In the genomic region with DNA sequence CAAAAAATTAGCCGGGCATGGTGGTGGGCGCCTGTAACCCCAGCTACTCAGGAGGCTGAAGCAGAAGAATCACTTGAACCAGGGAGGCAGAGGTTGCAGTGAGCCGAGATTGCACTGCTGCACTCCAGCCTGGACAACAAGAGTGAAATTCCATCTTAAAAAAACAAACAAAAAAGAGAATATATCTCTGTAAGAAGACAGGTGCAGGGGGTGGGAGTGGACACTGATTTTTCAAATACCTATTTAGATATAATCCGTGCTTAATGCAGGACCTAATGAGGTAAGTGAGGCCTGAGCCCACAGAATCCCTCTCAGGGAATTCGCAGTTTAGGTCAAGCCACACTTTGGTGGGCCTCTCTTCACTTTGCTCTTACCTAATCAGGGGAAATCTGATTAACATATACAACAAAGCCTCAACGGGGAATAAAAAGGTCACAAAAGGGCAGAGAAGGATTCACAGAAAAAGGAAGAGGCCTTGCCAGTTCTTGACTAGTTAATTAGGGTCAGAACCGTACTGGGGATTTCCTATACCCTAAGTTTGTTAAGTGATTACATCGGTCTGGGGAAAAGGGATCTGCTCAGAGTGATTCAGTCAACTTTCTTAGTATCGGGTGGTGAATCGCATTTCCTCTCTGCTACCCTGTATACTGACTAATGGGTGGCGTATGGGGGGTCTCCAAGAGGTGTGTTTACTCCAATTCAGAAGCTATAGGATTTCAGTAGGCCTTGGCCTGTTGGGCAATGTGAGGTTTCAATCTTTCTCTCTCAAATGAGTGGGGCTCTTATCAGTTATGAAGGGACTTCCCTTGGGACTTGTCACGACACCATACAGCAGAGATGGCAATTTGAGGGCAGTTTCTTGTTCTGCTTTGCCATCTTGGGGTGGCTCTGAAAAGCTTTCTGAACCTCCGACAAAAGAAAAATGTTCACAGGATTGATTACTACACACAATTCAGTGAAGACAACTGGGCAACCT, we compare ENCODE assay signal across 8 cellular contexts. TPM values are rescaled to one million over a fixed set of nuclear protein-coding genes. Genes with fewer than 3 reads are reported as not detected.
A peak's percentile ranks its signal among the peaks of the same experiment; 100 is the strongest.
DNase-seq lines count a peak whose midpoint lies in the region; ATAC-seq and TF ChIP-seq lines count a peak whose summit lies in the region.

No MANE protein-coding gene starts in this region.

- H3K4me3 ChIP-seq in GM12864 (ENCODE audit: low read depth, low read length) (peak overlapping the region; percentile 98), fibroblast of the aortic adventitia (ENCODE audit: low read depth, low read length) (peak overlapping the region; percentile 27)

- DNase-seq in GM12864 (ENCODE audit: low read depth): peak; percentile 83
- DNase-seq in NCI-H82 treated with DMSO at 0.1 percent for 48 hours (lab: John Stamatoyannopoulos, UW; ENCODE audit: unreplicated experiment): peak; percentile 94
- DNase-seq in activated CD8-positive, alpha-beta memory T cell treated with anti-CD3 and anti-CD28 coated beads, Interleukin-2, amount 50 U/mL, for 1 hour (ENCODE audit: extremely low read depth): peak; percentile 38
- DNase-seq in fibroblast of the aortic adventitia (ENCODE audit: low read depth): peak; percentile 27
- DNase-seq in stimulated activated CD4-positive, alpha-beta T cell treated with anti-CD3 and anti-CD28 coated beads, Interleukin-12 subunit alpha, Interleukin-12 subunit beta, amount 100 ng/mL, for 48 hours (ENCODE audit: low read depth in 2 of 3, low spot score in 1 of 3): peak; percentile 46 to 67 (median 59)
- DNase-seq in NCI-H1105 treated with DMSO at 0.1 percent for 48 hours (lab: John Stamatoyannopoulos, UW): no peak
- no peak for DNase-seq in COLO829 (ENCODE audit: low spot score)

- no peak for TF ChIP-seq CTCF in GM12864 (IDR thresholded peaks at IDR 0.05; ENCODE audit: low read depth, low read length, missing control alignments)
- TF ChIP-seq CTCF in fibroblast of the aortic adventitia (IDR thresholded peaks at IDR 0.05; ENCODE audit: insufficient read depth, low read length): no peak

- ATAC-seq in HG02588 (IDR thresholded peaks at IDR 0.05; ENCODE audit: unreplicated experiment): peak; percentile 40

RNA-seq across cellular contexts. Expression of a gene that starts 1.9 kb away (rescaled TPM):
- 16.1 and 53.9 TPM in 2 replicates for total RNA-seq in fibroblast of the aortic adventitia (ENCODE audit: low replicate concordance)

Comparison
In these comparisons a context has a peak if more than half of its experiments do, and no peak if none do; other contexts are left out.
1. DNase-seq: peak in GM12864 (single experiment), NCI-H82 treated with DMSO at 0.1 percent for 48 hours (single experiment), activated CD8-positive, alpha-beta memory T cell treated with anti-CD3 and anti-CD28 coated beads, Interleukin-2, amount 50 U/mL, for 1 hour (single experiment), fibroblast of the aortic adventitia (single experiment) and stimulated activated CD4-positive, alpha-beta T cell treated with anti-CD3 and anti-CD28 coated beads, Interleukin-12 subunit alpha, Interleukin-12 subunit beta, amount 100 ng/mL, for 48 hours (3 of 3); none in NCI-H1105 treated with DMSO at 0.1 percent for 48 hours (single experiment) and COLO829 (single experiment).